Comparison of ENCODE assay signal across 13 cellular contexts in the genomic region with DNA sequence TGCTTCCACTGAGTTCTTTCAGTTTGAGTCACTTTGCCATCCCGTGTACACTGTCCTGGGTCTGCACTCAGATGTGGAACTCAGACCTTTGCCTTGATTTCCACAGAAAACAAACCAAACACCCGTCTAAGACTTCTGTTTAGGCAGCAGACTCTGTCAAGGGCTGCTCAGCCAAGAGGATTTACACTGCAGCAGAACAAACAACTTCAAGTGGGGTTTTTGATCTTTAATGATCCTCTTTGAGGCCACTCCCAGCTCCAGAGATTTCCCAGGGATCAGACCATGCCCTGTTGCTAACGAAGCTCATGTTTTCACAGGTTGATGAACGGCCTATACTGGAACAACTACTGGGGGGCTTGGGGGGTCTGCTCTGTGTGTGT. TPM values are rescaled to one million over a fixed set of nuclear protein-coding genes. Genes with fewer than 3 reads are reported as not detected.
DNase-seq lines count a peak whose midpoint lies in the region; ATAC-seq and TF ChIP-seq lines count a peak whose summit lies in the region.
"Had no signal": no experiment of that assay in that cellular context is flagged by ENCODE, and none has a peak within 500 bp of the region (broad histone marks: within the 10 kb centered on the region; RNA-seq: fewer than 3 reads in every experiment).

No MANE protein-coding gene starts in this region.

- CTCF ChIA-PET in HEK293 (lab: Yijun Ruan, JAX) = no interaction called here

- H3K27me3 ChIP-seq in esophagus (ENCODE audit: control insufficient read depth in 1 of 2, insufficient read depth in 2 of 2, low read length in 2 of 2) (no peaks in the 10 kb centered on the region), ascending aorta (no peaks in the 10 kb centered on the region)
- H3K27me3 ChIP-seq: brain microvascular endothelial cell had no signal

- H3K36me3 ChIP-seq in HEK293 (ENCODE audit: control insufficient read depth in 2 of 2, insufficient read depth in 1 of 2, low read length in 2 of 2) (no peaks in the 10 kb centered on the region), esophagus (ENCODE audit: control insufficient read depth in 2 of 2, insufficient read depth in 2 of 2, low read length in 1 of 2) (no peaks in the 10 kb centered on the region), ascending aorta (no peaks in the 10 kb centered on the region)
- H3K36me3 ChIP-seq: brain microvascular endothelial cell had no signal

- DNase-seq in NCI-H345 (lab: John Stamatoyannopoulos, UW) = peak; percentile 52
- peak; percentile 35 for DNase-seq in renal cortical epithelial cell (ENCODE audit: low read depth)
- DNase-seq in Ammon's horn (ENCODE audit: low spot score) = no peak
- DNase-seq in ascending aorta (ENCODE audit: low spot score in 2 of 2) = no peak
- DNase-seq: activated CD4-positive, alpha-beta T cell treated with anti-CD3 and anti-CD28 coated beads, Interleukin-2, amount 50 U/mL, for 48 hours; brain microvascular endothelial cell; CD4-positive, CD25-positive, alpha-beta regulatory T cell; T-helper 17 cell had no signal

- no peaks in the 10 kb centered on the region for H3K9me3 ChIP-seq in HEK293 (ENCODE audit: control insufficient read depth, insufficient read depth, low read depth, low read length)
- H3K9me3 ChIP-seq in esophagus (ENCODE audit: control insufficient read depth in 2 of 2, insufficient read depth in 1 of 2, low read depth in 1 of 2, low read length in 1 of 2) = no peaks in the 10 kb centered on the region
- H3K9me3 ChIP-seq in ascending aorta = no peaks in the 10 kb centered on the region

- intact Hi-C loops in ascending aorta (cut with DNase I) = no loop called here

- H3K4me1 ChIP-seq in HEK293 (ENCODE audit: control insufficient read depth, insufficient read depth, low read length) (peaks cover 15% of the 10 kb centered on the region), esophagus (ENCODE audit: control insufficient read depth in 2 of 2, insufficient read depth in 2 of 2, low read length in 1 of 2) (peaks cover 6 to 40% of the 10 kb centered on the region in 2 donors), ascending aorta (peaks cover 18% of the 10 kb centered on the region in 2 donors)

- H3K4me3 ChIP-seq in HEK293 (ENCODE audit: low read depth, low read length) (no peak overlapping the region), esophagus (ENCODE audit: low read depth in 1 of 2, low read length in 2 of 2) (no peak overlapping the region), ascending aorta (no peak overlapping the region)

- TF ChIP-seq CTCF in HEK293 (tag by site-specific recombination; IDR thresholded peaks at IDR 0.05) = no peak
- TF ChIP-seq CTCF in ascending aorta (IDR thresholded peaks at IDR 0.05) = no peak

- WGBS in esophagus, 2 donors = 39 to 57% methylated on average over 4 of the region's 4 CpGs

- POLR2A ChIA-PET in HEK293 (lab: Yijun Ruan, JAX) = no interaction called here

- H3K27ac ChIP-seq in HEK293 (ENCODE audit: extremely low read depth, low read depth, low read length) (no peak overlapping the region), esophagus (ENCODE audit: low read depth in 2 of 2, low read length in 1 of 2) (peak overlapping the region; percentile 69 to 73), ascending aorta (no peak overlapping the region)
- H3K27ac ChIP-seq: brain microvascular endothelial cell had no signal

- ATAC-seq in GM18909 (IDR thresholded peaks at IDR 0.05; ENCODE audit: poor library complexity, unreplicated experiment) (no peak), GM21367 (IDR thresholded peaks at IDR 0.05; ENCODE audit: unreplicated experiment) (no peak)
- ATAC-seq: right cardiac atrium, T-helper 17 cell had no signal

TF ChIP-seq in HEK293, 187 proteins besides CTCF, POLR2A, EP300 and RAD21 (continues in another document):
- no peak for TF ChIP-seq ZSCAN18 (tag by site-specific recombination; IDR thresholded peaks at IDR 0.05)
- TF ChIP-seq, protein P1, sequence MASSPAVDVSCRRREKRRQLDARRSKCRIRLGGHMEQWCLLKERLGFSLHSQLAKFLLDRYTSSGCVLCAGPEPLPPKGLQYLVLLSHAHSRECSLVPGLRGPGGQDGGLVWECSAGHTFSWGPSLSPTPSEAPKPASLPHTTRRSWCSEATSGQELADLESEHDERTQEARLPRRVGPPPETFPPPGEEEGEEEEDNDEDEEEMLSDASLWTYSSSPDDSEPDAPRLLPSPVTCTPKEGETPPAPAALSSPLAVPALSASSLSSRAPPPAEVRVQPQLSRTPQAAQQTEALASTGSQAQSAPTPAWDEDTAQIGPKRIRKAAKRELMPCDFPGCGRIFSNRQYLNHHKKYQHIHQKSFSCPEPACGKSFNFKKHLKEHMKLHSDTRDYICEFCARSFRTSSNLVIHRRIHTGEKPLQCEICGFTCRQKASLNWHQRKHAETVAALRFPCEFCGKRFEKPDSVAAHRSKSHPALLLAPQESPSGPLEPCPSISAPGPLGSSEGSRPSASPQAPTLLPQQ (tag by site-specific recombination; IDR thresholded peaks at IDR 0.05) = no peak
- no peak for TF ChIP-seq ZNF580 (tag by site-specific recombination; IDR thresholded peaks at IDR 0.05)
- no peak for TF ChIP-seq BCL11A (tag by site-specific recombination; IDR thresholded peaks at IDR 0.05; ENCODE audit: low read depth)
- no peak for TF ChIP-seq ZNF335 (tag by site-specific recombination; conservative IDR thresholded peaks at IDR 0.05)
- no peak for TF ChIP-seq ZNF394 (tag by site-specific recombination; IDR thresholded peaks at IDR 0.05; ENCODE audit: borderline replicate concordance)
- TF ChIP-seq ZNF280D (tag by site-specific recombination; IDR thresholded peaks at IDR 0.05) = no peak
- TF ChIP-seq ZNF555 (tag by site-specific recombination; conservative IDR thresholded peaks at IDR 0.05) = no peak
- TF ChIP-seq ZNF132 (tag by site-specific recombination; IDR thresholded peaks at IDR 0.05; ENCODE audit: borderline replicate concordance) = no peak
- TF ChIP-seq ZNF239 (tag by site-specific recombination; IDR thresholded peaks at IDR 0.05) = no peak
- no peak for TF ChIP-seq ZNF433 (tag by site-specific recombination; IDR thresholded peaks at IDR 0.05; ENCODE audit: low read depth)
- no peak for TF ChIP-seq ZNF624 (tag by site-specific recombination; IDR thresholded peaks at IDR 0.05)
- no peak for TF ChIP-seq ZNF473 (tag by site-specific recombination; IDR thresholded peaks at IDR 0.05)

RNA-seq across cellular contexts. Expression of gene LGALSL, which starts 52.5 kb away (rescaled TPM):
- 10 to 100 TPM; 16.8 to 21.4 TPM for polyA plus RNA-seq in esophagus
- total RNA-seq in renal cortical epithelial cell (4.6 and 16.0 TPM in 2 replicates), ascending aorta (35.4 TPM)

Comparison
In these comparisons a context has a peak if more than half of its experiments do, and no peak if none do; other contexts are left out.
1. H3K27ac ChIP-seq: peak in esophagus (2 of 2); none in HEK293 (single experiment) and ascending aorta (0 of 2).
2. DNase-seq: peak in NCI-H345 (single experiment) and renal cortical epithelial cell (single experiment); none in Ammon's horn (single experiment) and ascending aorta (0 of 2).